27 cellular contexts compared by ENCODE assay signal in genomic region chr7:157715071-157715937, GRCh38.
DNase-seq lines count a peak whose midpoint lies in the region; ATAC-seq, FAIRE-seq and TF ChIP-seq lines count a peak whose summit lies in the region.
"Had no signal": no experiment of that assay in that cellular context is flagged by ENCODE, and none has a peak within 500 bp of the region (broad histone marks: within the 10 kb centered on the region; RNA-seq: fewer than 3 reads in every experiment).

No MANE protein-coding gene starts in this region.

- no peak overlapping the region for H3K4me2 ChIP-seq in HepG2 (ENCODE audit: low read depth, low read length)
- H3K4me2 ChIP-seq: BLaER1, GM23338 had no signal

- H3K27me3 ChIP-seq in HepG2 (ENCODE audit: control insufficient read depth in 1 of 2, insufficient read depth in 2 of 2, low read length in 2 of 2) = peaks cover 2 to 19% of the 10 kb centered on the region in 2 experiments; a peak in 3 of 5 replicates
- H3K27me3 ChIP-seq in right lobe of liver = no peaks in the 10 kb centered on the region
- H3K27me3 ChIP-seq in endodermal cell (ENCODE audit: control insufficient read depth, insufficient read depth, low read length, poor library complexity, severe bottlenecking) = no peaks in the 10 kb centered on the region
- peaks cover 0 to 3% (median 0%) of the 10 kb centered on the region in 7 donors for H3K27me3 ChIP-seq in spleen (replicated peaks in 1 of 7)
- H3K27me3 ChIP-seq in brain microvascular endothelial cell (replicated peaks) = no peaks in the 10 kb centered on the region
- H3K27me3 ChIP-seq: BLaER1 had no signal

- intact Hi-C loops in HepG2 (cut with micrococcal nuclease; ENCODE audit: unreplicated experiment) = no loop called here
- intact Hi-C loops in right lobe of liver (cut with DNase I) = no loop called here
- intact Hi-C loops in spleen (cut with DNase I; ENCODE audit: low total_unique reads) = no loop called here

- H3K36me3 Mint-ChIP-seq in endodermal cell (ENCODE audit: low read depth) = no peaks in the 10 kb centered on the region

- in situ Hi-C loops in HepG2 (cut with HindIII; ENCODE audit: extremely low pct_ligation_motif_present, low pct_unique_long_range_greater_than_20kb) (no loop called here), brain microvascular endothelial cell (cut with HindIII; ENCODE audit: low pct_ligation_motif_present, low sequenced_read_pairs) (no loop called here)

- H3K79me2 ChIP-seq in HepG2 (ENCODE audit: insufficient read depth, low read length) = no peaks in the 10 kb centered on the region

- TF ChIP-seq CTCF in HepG2 (CRISPR knock-in tag; IDR thresholded peaks at IDR 0.05) (0 out of 2 replicates have a peak, but pooled peaks have one; percentile 12), right lobe of liver (IDR thresholded peaks at IDR 0.05) (no peak), endodermal cell (conservative IDR thresholded peaks at IDR 0.05) (no peak), spleen (IDR thresholded peaks at IDR 0.05 in 8 of 11, conservative IDR thresholded peaks at IDR 0.05 in 3 of 11) (no peak), brain microvascular endothelial cell (IDR thresholded peaks at IDR 0.05; ENCODE audit: low read depth, low read length, missing control alignments) (no peak)

- H3K27ac Mint-ChIP-seq in endodermal cell = no peak overlapping the region
- H3K27ac Mint-ChIP-seq: CD4-positive, alpha-beta T cell; GM23338 had no signal

- no peaks in the 10 kb centered on the region; the same call in 1 of the 2 replicates for H4K20me1 ChIP-seq in HepG2 (ENCODE audit: insufficient read depth, low read length)
- H4K20me1 ChIP-seq: BLaER1 had no signal

- no peaks in the 10 kb centered on the region for H3K27me3 Mint-ChIP-seq in endodermal cell (ENCODE audit: insufficient read depth)
- H3K27me3 Mint-ChIP-seq: CD4-positive, alpha-beta T cell had no signal

- FAIRE-seq in HepG2 (lab: Jason Lieb, UNC) = no peak
- FAIRE-seq: GM12891, HTR-8/SVneo had no signal

- H3K4me3 Mint-ChIP-seq in endodermal cell = no peak overlapping the region
- H3K4me3 Mint-ChIP-seq: CD4-positive, alpha-beta T cell; GM23338 had no signal

- no peak overlapping the region for H3K27ac ChIP-seq in HepG2 (ENCODE audit: extremely low read length, insufficient read depth, low read length)
- H3K27ac ChIP-seq in right lobe of liver = no peak overlapping the region
- no peak overlapping the region for H3K27ac ChIP-seq in endodermal cell (ENCODE audit: low read depth, low read length)
- no peak overlapping the region for H3K27ac ChIP-seq in spleen
- no peak overlapping the region for H3K27ac ChIP-seq in brain microvascular endothelial cell
- H3K27ac ChIP-seq: 22Rv1, BLaER1, SJCRH30 had no signal

- ATAC-seq in HepG2 = peak; percentile 27; the same call in 1 of the 3 replicates
- ATAC-seq in right lobe of liver = no peak
- ATAC-seq in GM18520 (IDR thresholded peaks at IDR 0.05; ENCODE audit: unreplicated experiment) = no peak
- ATAC-seq: GM23338, Panc1 had no signal

- no peak overlapping the region for H3K4me3 ChIP-seq in HepG2 (replicated peaks in 1 of 3; ENCODE audit: insufficient read depth in 1 of 3, low read depth in 2 of 3, low read length in 3 of 3)
- no peak overlapping the region for H3K4me3 ChIP-seq in right lobe of liver
- no peak overlapping the region for H3K4me3 ChIP-seq in endodermal cell (ENCODE audit: low read length)
- no peak overlapping the region for H3K4me3 ChIP-seq in spleen
- no peak overlapping the region for H3K4me3 ChIP-seq in brain microvascular endothelial cell (ENCODE audit: low read depth, low read length)
- H3K4me3 ChIP-seq: BLaER1, GM23338, SJCRH30 had no signal

- H3K9me3 Mint-ChIP-seq in endodermal cell = peaks cover 4% of the 10 kb centered on the region
- H3K9me3 Mint-ChIP-seq: CD4-positive, alpha-beta T cell had no signal

- 56% methylated on average over 18 of the region's 25 CpGs for WGBS in HepG2 (ENCODE audit: low lambda C conversion rate)
- 56% methylated on average over 7 of the region's 25 CpGs for WGBS in right lobe of liver (ENCODE audit: insufficient coverage, low coverage, low lambda C conversion rate, missing lambda C conversion rate)
- WGBS in endodermal cell (ENCODE audit: insufficient coverage in 1 of 2, insufficient read length in 1 of 2), 2 experiments = 79 to 83% methylated on average over 22 to 25 of the region's 25 CpGs
- WGBS in spleen, 5 donors = 80 to 89% (median 83%) methylated on average over 25 of the region's 25 CpGs

- POLR2A ChIA-PET in HepG2 (lab: Yijun Ruan, JAX) = no interaction called here

- no peaks in the 10 kb centered on the region for H3K4me1 Mint-ChIP-seq in endodermal cell
- H3K4me1 Mint-ChIP-seq: GM23338 had no signal

- BruUV-seq in HepG2 (replicated peaks; lab: Mats Ljungman, UMichigan) = no TSS peak

- CTCF ChIA-PET in HepG2 (lab: Yijun Ruan, JAX; ENCODE audit: low intra/inter-chr PET ratio, low total read pairs) = no interaction called here

- H3K4me1 ChIP-seq in HepG2 (ENCODE audit: insufficient read depth, low read length) (no peaks in the 10 kb centered on the region), right lobe of liver (no peaks in the 10 kb centered on the region), endodermal cell (ENCODE audit: control insufficient read depth, insufficient read depth, low read length) (no peaks in the 10 kb centered on the region), spleen (no peaks in the 10 kb centered on the region)
- H3K4me1 ChIP-seq: BLaER1, SJCRH30 had no signal

- no peaks in the 10 kb centered on the region for H3K36me3 ChIP-seq in HepG2 (replicated peaks in 1 of 2; ENCODE audit: control insufficient read depth in 1 of 2, insufficient read depth in 2 of 2, low read length in 2 of 2)
- H3K36me3 ChIP-seq in right lobe of liver = no peaks in the 10 kb centered on the region
- H3K36me3 ChIP-seq in endodermal cell (ENCODE audit: control insufficient read depth, insufficient read depth, low read length) = no peaks in the 10 kb centered on the region
- no peaks in the 10 kb centered on the region for H3K36me3 ChIP-seq in spleen
- H3K36me3 ChIP-seq in brain microvascular endothelial cell (replicated peaks) = no peaks in the 10 kb centered on the region
- H3K36me3 ChIP-seq: BLaER1, SJCRH30 had no signal

- no peak for TF ChIP-seq RAD21 in HepG2 (CRISPR knock-in tag; IDR thresholded peaks at IDR 0.05)

- no peak overlapping the region for H3K9ac ChIP-seq in HepG2 (ENCODE audit: insufficient read depth, low read depth, low read length)
- H3K9ac ChIP-seq in endodermal cell (ENCODE audit: extremely low read depth, low read length, poor library complexity, severe bottlenecking) = no peak overlapping the region
- H3K9ac ChIP-seq: BLaER1 had no signal

- H2AFZ ChIP-seq in HepG2 (ENCODE audit: low read length) = no peak overlapping the region
- H2AFZ ChIP-seq: GM23338 had no signal

- DNase-seq in NOMO-1 treated with DMSO at 0.1 percent for 48 hours (lab: John Stamatoyannopoulos, UW; ENCODE audit: unreplicated experiment) (peak; percentile 3), NOMO-1 treated with dmso at 0.1 percent for 144 hours (lab: John Stamatoyannopoulos, UW; ENCODE audit: unreplicated experiment) (no peak), HepG2 (ENCODE audit: low spot score) (no peak), right lobe of liver (no peak), endodermal cell (peak; percentile 45), spleen (peak; percentile 65), brain microvascular endothelial cell (no peak)
- DNase-seq: ACHN; CD4-positive, alpha-beta T cell; COR-L47; DMS79; HCEC 1CT; IMR-90; NCI-H1048; NCI-H1436; NCI-H2029; NCI-H226; NCI-H510A treated with DMSO at 0.1 percent for 48 hours; NCI-H748 treated with DMSO at 0.1 percent for 48 hours; SJCRH30 had no signal

- TF ChIP-seq POLR2A in HepG2 (IDR thresholded peaks at IDR 0.05; ENCODE audit: insufficient read depth in 1 of 2, low read depth in 2 of 2, low read length in 2 of 2) = no peak
- no peak for TF ChIP-seq POLR2A in right lobe of liver (IDR thresholded peaks at IDR 0.05)
- TF ChIP-seq POLR2A in spleen (IDR thresholded peaks at IDR 0.05) = no peak

- TF ChIP-seq EP300 in HepG2 (IDR thresholded peaks at IDR 0.05; ENCODE audit: low read depth in 2 of 2, low read length in 2 of 2) (no peak), HepG2 (CRISPR knock-in tag; IDR thresholded peaks at IDR 0.05; ENCODE audit: borderline replicate concordance) (no peak)

- H3K9me3 ChIP-seq in HepG2 (ENCODE audit: low read length) (no peaks in the 10 kb centered on the region), right lobe of liver (no peaks in the 10 kb centered on the region), endodermal cell (ENCODE audit: control insufficient read depth, low read length) (peaks cover 65% of the 10 kb centered on the region), spleen (no peaks in the 10 kb centered on the region)
- H3K9me3 ChIP-seq: BLaER1, SJCRH30 had no signal

TF ChIP-seq in HepG2, 621 proteins besides CTCF, POLR2A, EP300 and RAD21:
- TF ChIP-seq ZBTB34 (CRISPR knock-in tag; IDR thresholded peaks at IDR 0.05) = no peak
- peak; percentile 14; the same call in 1 of the 2 replicates for TF ChIP-seq STAG1 (CRISPR knock-in tag; IDR thresholded peaks at IDR 0.05)
- no peak for TF ChIP-seq ZNF253 (CRISPR knock-in tag; IDR thresholded peaks at IDR 0.05; ENCODE audit: borderline replicate concordance)
- TF ChIP-seq ZNF260 (CRISPR knock-in tag; IDR thresholded peaks at IDR 0.05; ENCODE audit: borderline replicate concordance, low read depth) = no peak

Comparison
In these comparisons a context has a peak if more than half of its experiments do, and no peak if none do; other contexts are left out.
1. DNase-seq: peak in NOMO-1 treated with DMSO at 0.1 percent for 48 hours (single experiment), endodermal cell (single experiment) and spleen (single experiment); none in NOMO-1 treated with dmso at 0.1 percent for 144 hours (single experiment), HepG2 (single experiment), right lobe of liver (0 of 3) and brain microvascular endothelial cell (single experiment).